9 cellular contexts compared by ENCODE assay signal in genomic region chr20:10611357-10611756, GRCh38.
A peak's percentile ranks its signal among the peaks of the same experiment; 100 is the strongest.
DNase-seq lines count a peak whose midpoint lies in the region; ATAC-seq, FAIRE-seq and TF ChIP-seq lines count a peak whose summit lies in the region.
"Had no signal": no experiment of that assay in that cellular context is flagged by ENCODE, and none has a peak within 500 bp of the region (broad histone marks: within the 10 kb centered on the region; RNA-seq: fewer than 3 reads in every experiment).

No MANE protein-coding gene starts in this region.

- dilution Hi-C loops in endothelial cell of umbilical vein (cut with MboI; ENCODE audit: extremely low pct_ligation_motif_present, low sequenced_read_pairs), result no loop called here

- no peak for TF ChIP-seq POLR2A in endothelial cell of umbilical vein (IDR thresholded peaks at IDR 0.05; ENCODE audit: low read depth, low read length)

- no peaks in the 10 kb centered on the region for H3K9me1 ChIP-seq in endothelial cell of umbilical vein (replicated peaks; ENCODE audit: control insufficient read depth, extremely low read depth, insufficient read depth, low read length)

- no peak overlapping the region for H3K4me3 Mint-ChIP-seq in Caco-2 (ENCODE audit: unreplicated experiment)
- H3K4me3 Mint-ChIP-seq: dendritic cell treated with granulocyte-macrophage colony-stimulating factor and Interleukin-4, amounts not matched to agents 40 ng/mL and 50 ng/mL, for 4 days had no signal

- H3K4me1 ChIP-seq in Caco-2 (no peaks in the 10 kb centered on the region), endothelial cell of umbilical vein (ENCODE audit: control insufficient read depth, extremely low read depth, insufficient read depth, low read length) (no peaks in the 10 kb centered on the region), parathyroid adenoma (peaks cover 12% of the 10 kb centered on the region)

- no peaks in the 10 kb centered on the region for H4K20me1 ChIP-seq in endothelial cell of umbilical vein (replicated peaks; ENCODE audit: control insufficient read depth, extremely low read depth, insufficient read depth, low read length)

- no peak overlapping the region for H3K27ac Mint-ChIP-seq in Caco-2 (ENCODE audit: unreplicated experiment)
- H3K27ac Mint-ChIP-seq: dendritic cell treated with granulocyte-macrophage colony-stimulating factor and Interleukin-4, amounts not matched to agents 40 ng/mL and 50 ng/mL, for 4 days had no signal

- TF ChIP-seq CTCF in Caco-2 (IDR thresholded peaks at IDR 0.05; ENCODE audit: insufficient read depth in 1 of 2, low read depth in 1 of 2, low read length in 1 of 2, severe bottlenecking in 1 of 2, unreplicated experiment in 1 of 2), result peak; percentile 42 to 67
- TF ChIP-seq CTCF in endothelial cell of umbilical vein (IDR thresholded peaks at IDR 0.05; ENCODE audit: extremely low read depth in 1 of 2, insufficient read depth in 1 of 2, low read depth in 1 of 2, low read length in 2 of 2), result peak; percentile 50 to 56
- TF ChIP-seq CTCF in parathyroid adenoma (IDR thresholded peaks at IDR 0.05), result peak; percentile 76

- POLR2A ChIA-PET in Caco-2 (lab: Charles Lee) (no interaction called here), endothelial cell of umbilical vein (lab: Charles Lee) (no interaction called here)

- no peaks in the 10 kb centered on the region for H3K27me3 ChIP-seq in Caco-2 (replicated peaks; ENCODE audit: control insufficient read depth, insufficient read depth, low read length)
- no peaks in the 10 kb centered on the region for H3K27me3 ChIP-seq in MG63
- no peaks in the 10 kb centered on the region for H3K27me3 ChIP-seq in endothelial cell of umbilical vein (ENCODE audit: control insufficient read depth in 2 of 2, insufficient read depth in 2 of 2, low read length in 2 of 2)
- H3K27me3 ChIP-seq in parathyroid adenoma (ENCODE audit: control insufficient read depth, insufficient read depth, low read length), result no peaks in the 10 kb centered on the region

- peaks cover 5% of the 10 kb centered on the region for H3K36me3 Mint-ChIP-seq in Caco-2 (ENCODE audit: insufficient read depth, unreplicated experiment)

- H3K79me2 ChIP-seq in endothelial cell of umbilical vein (ENCODE audit: control insufficient read depth, insufficient read depth, low read length) (no peaks in the 10 kb centered on the region), parathyroid adenoma (no peaks in the 10 kb centered on the region)

- intact Hi-C loops in Caco-2 (cut with micrococcal nuclease; ENCODE audit: unreplicated experiment), result loop anchor here (1.0 kb wide), 1 partner anchor 49 kb away; no protein-coding TSS in a partner anchor
- intact Hi-C loops in endothelial cell of umbilical vein (cut with micrococcal nuclease), result loop anchor here (1.0 kb wide), 1 partner anchor 663 kb away; no protein-coding TSS in a partner anchor

- H3K27me3 Mint-ChIP-seq in Caco-2 (ENCODE audit: insufficient read depth, unreplicated experiment), result no peaks in the 10 kb centered on the region
- H3K27me3 Mint-ChIP-seq: dendritic cell treated with granulocyte-macrophage colony-stimulating factor and Interleukin-4, amounts not matched to agents 40 ng/mL and 50 ng/mL, for 4 days had no signal

- peak; percentile 64 to 69 for DNase-seq in Caco-2
- DNase-seq in MG63, result peak; percentile 51
- DNase-seq in endothelial cell of umbilical vein (ENCODE audit: low read depth, low spot score), result peak; percentile 41
- no peak for DNase-seq in NCI-H446 treated with DMSO at 0.1 percent for 48 hours (lab: John Stamatoyannopoulos, UW)
- DNase-seq in NCI-H2029 treated with DMSO at 0.1 percent for 48 hours (lab: John Stamatoyannopoulos, UW), result no peak

- CTCF ChIA-PET in Caco-2 (lab: Charles Lee) (interaction anchor here (0.7 to 1.1 kb wide), 3 partner anchors 16 to 594 kb away, joined by 3 to 4 read pairs (median 3); no protein-coding TSS in a partner anchor), endothelial cell of umbilical vein (lab: Charles Lee) (interaction anchor here (0.7 to 1.7 kb wide), 11 partner anchors 10 to 931 kb away, joined by 3 to 13 read pairs (median 4); no protein-coding TSS in a partner anchor)

- no peak overlapping the region for H3K4me2 ChIP-seq in endothelial cell of umbilical vein (ENCODE audit: insufficient read depth, low read length)
- H3K4me2 ChIP-seq in parathyroid adenoma (ENCODE audit: low read length), result no peak overlapping the region

- peak; percentile 55 for FAIRE-seq in endothelial cell of umbilical vein (lab: Jason Lieb, UNC)

- ATAC-seq in GM19452 (IDR thresholded peaks at IDR 0.05; ENCODE audit: unreplicated experiment) (peak; percentile 64), HG03457 (IDR thresholded peaks at IDR 0.05; ENCODE audit: unreplicated experiment) (no peak)

- H2AFZ ChIP-seq in endothelial cell of umbilical vein (ENCODE audit: low read depth, low read length), result no peak overlapping the region
- H2AFZ ChIP-seq in parathyroid adenoma, result peak overlapping the region; percentile 0

- H3K9me3 ChIP-seq in Caco-2, result no peaks in the 10 kb centered on the region
- no peaks in the 10 kb centered on the region for H3K9me3 ChIP-seq in MG63
- no peaks in the 10 kb centered on the region for H3K9me3 ChIP-seq in endothelial cell of umbilical vein (replicated peaks; ENCODE audit: control insufficient read depth, insufficient read depth, low read length)
- H3K9me3 ChIP-seq in parathyroid adenoma (ENCODE audit: control insufficient read depth, low read length), result no peaks in the 10 kb centered on the region

- H3K4me3 ChIP-seq in Caco-2 (ENCODE audit: low read depth, low read length) (no peak overlapping the region), MG63 (no peak overlapping the region), endothelial cell of umbilical vein (replicated peaks in 1 of 3; ENCODE audit: insufficient read depth in 1 of 3, low read depth in 1 of 3, low read length in 3 of 3) (no peak overlapping the region), parathyroid adenoma (ENCODE audit: low read depth, low read length) (no peak overlapping the region)

- H3K9me3 Mint-ChIP-seq in Caco-2 (ENCODE audit: unreplicated experiment), result peaks cover 4% of the 10 kb centered on the region
- H3K9me3 Mint-ChIP-seq: dendritic cell treated with granulocyte-macrophage colony-stimulating factor and Interleukin-4, amounts not matched to agents 40 ng/mL and 50 ng/mL, for 4 days had no signal

- H3K27ac ChIP-seq in endothelial cell of umbilical vein (ENCODE audit: insufficient read depth, low read depth, low read length), result no peak overlapping the region
- no peak overlapping the region for H3K27ac ChIP-seq in parathyroid adenoma

- BruUV-seq in Caco-2 (replicated peaks; lab: Mats Ljungman, UMichigan), result no TSS peak
- BruUV-seq in endothelial cell of umbilical vein (replicated peaks; lab: Mats Ljungman, UMichigan), result no TSS peak

- H3K4me1 Mint-ChIP-seq in Caco-2 (ENCODE audit: low read depth, unreplicated experiment), result no peaks in the 10 kb centered on the region

- H3K36me3 ChIP-seq in Caco-2 (ENCODE audit: control insufficient read depth, insufficient read depth, low read length), result no peaks in the 10 kb centered on the region; the same call in 1 of the 2 replicates
- no peaks in the 10 kb centered on the region for H3K36me3 ChIP-seq in MG63
- H3K36me3 ChIP-seq in endothelial cell of umbilical vein (ENCODE audit: control insufficient read depth in 2 of 2, extremely low read depth in 1 of 2, insufficient read depth in 2 of 2, low read length in 2 of 2), result no peaks in the 10 kb centered on the region
- no peaks in the 10 kb centered on the region for H3K36me3 ChIP-seq in parathyroid adenoma (ENCODE audit: control insufficient read depth, insufficient read depth, low read length)

- H3K9ac ChIP-seq in endothelial cell of umbilical vein (replicated peaks; ENCODE audit: extremely low read depth, insufficient read depth, low read length), result no peak overlapping the region
- H3K9ac ChIP-seq in parathyroid adenoma, result no peak overlapping the region

TF ChIP-seq in endothelial cell of umbilical vein, 7 proteins besides CTCF, POLR2A, EP300 and RAD21:
- TF ChIP-seq, protein P1, sequence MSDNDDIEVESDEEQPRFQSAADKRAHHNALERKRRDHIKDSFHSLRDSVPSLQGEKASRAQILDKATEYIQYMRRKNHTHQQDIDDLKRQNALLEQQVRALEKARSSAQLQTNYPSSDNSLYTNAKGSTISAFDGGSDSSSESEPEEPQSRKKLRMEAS (IDR thresholded peaks at IDR 0.05; ENCODE audit: insufficient read depth, insufficient read length), result no peak
- TF ChIP-seq JUN (IDR thresholded peaks at IDR 0.05; ENCODE audit: borderline replicate concordance, insufficient read depth, insufficient read length, low read depth) (no peak), GATA2 (IDR thresholded peaks at IDR 0.05; ENCODE audit: insufficient read depth, insufficient read length, low read depth, low read length) (no peak), MYC (IDR thresholded peaks at IDR 0.05; ENCODE audit: low read depth, low read length) (no peak), EZH2 (IDR thresholded peaks at IDR 0.05; ENCODE audit: borderline replicate concordance, low read depth, low read length, severe bottlenecking) (no peak), FOS (IDR thresholded peaks at IDR 0.05; ENCODE audit: borderline replicate concordance, insufficient read depth, low read length) (no peak), POLR2AphosphoS5 (IDR thresholded peaks at IDR 0.05; ENCODE audit: insufficient read depth, low read depth, low read length) (no peak)
TF ChIP-seq in endothelial cell of umbilical vein: peak in this region for 0.

Comparison
In these comparisons a context has a peak if more than half of its experiments do, and no peak if none do; other contexts are left out.
1. DNase-seq: peak in Caco-2 (2 of 2), MG63 (single experiment) and endothelial cell of umbilical vein (single experiment); none in NCI-H446 treated with DMSO at 0.1 percent for 48 hours (single experiment) and NCI-H2029 treated with DMSO at 0.1 percent for 48 hours (single experiment).
2. Peak in every context shown above with its lines, with median percentiles within 50 percentile points of each other: CTCF ChIP-seq.